ENCODE assay signal across 7 cellular contexts in genomic region chr17:50114849-50115357, GRCh38.
A peak's percentile ranks its signal among the peaks of the same experiment; 100 is the strongest.
DNase-seq lines count a peak whose midpoint lies in the region; ATAC-seq and TF ChIP-seq lines count a peak whose summit lies in the region.
"Had no signal": no experiment of that assay in that cellular context is flagged by ENCODE, and none has a peak within 500 bp of the region (broad histone marks: within the 10 kb centered on the region; RNA-seq: fewer than 3 reads in every experiment).

No MANE protein-coding gene starts in this region.

- H3K4me3 ChIP-seq in HAP-1, result no peak overlapping the region
- H3K4me3 ChIP-seq in foreskin fibroblast (ENCODE audit: low read depth in 1 of 2, low read length in 2 of 2), result no peak overlapping the region
- H3K4me3 ChIP-seq: pancreas had no signal

- peak; percentile 72 for TF ChIP-seq CTCF in foreskin fibroblast (IDR thresholded peaks at IDR 0.05; ENCODE audit: low read depth, low read length)

- ATAC-seq in HG03520 (IDR thresholded peaks at IDR 0.05; ENCODE audit: unreplicated experiment), result no peak

- in situ Hi-C loops in HAP-1 (cut with MboI; ENCODE audit: low sequenced_read_pairs), result no loop called here

- no peaks in the 10 kb centered on the region for H3K27me3 ChIP-seq in HAP-1 (ENCODE audit: low read depth)
- H3K27me3 ChIP-seq: pancreas had no signal

- H3K9me3 ChIP-seq in HAP-1, result no peaks in the 10 kb centered on the region
- H3K9me3 ChIP-seq: pancreas had no signal

- H3K4me1 ChIP-seq in HAP-1, result peaks cover 5% of the 10 kb centered on the region; the same call in 1 of the 2 replicates

- DNase-seq in AG08396 (ENCODE audit: low spot score) (peak; percentile 75), HAP-1 (ENCODE audit: low spot score in 2 of 2) (peak; percentile 50 to 71), SHP77 treated with DMSO at 0.1 percent for 48 hours (lab: John Stamatoyannopoulos, UW) (peak; percentile 77), foreskin fibroblast (peak in 1 of 2 donors; percentile 80), NK-92 (lab: John Stamatoyannopoulos, UW; ENCODE audit: unreplicated experiment) (no peak)

- no peaks in the 10 kb centered on the region for H3K36me3 ChIP-seq in HAP-1 (replicated peaks)
- H3K36me3 ChIP-seq: pancreas had no signal
